1 cellular context compared by ENCODE assay signal in the genomic region with DNA sequence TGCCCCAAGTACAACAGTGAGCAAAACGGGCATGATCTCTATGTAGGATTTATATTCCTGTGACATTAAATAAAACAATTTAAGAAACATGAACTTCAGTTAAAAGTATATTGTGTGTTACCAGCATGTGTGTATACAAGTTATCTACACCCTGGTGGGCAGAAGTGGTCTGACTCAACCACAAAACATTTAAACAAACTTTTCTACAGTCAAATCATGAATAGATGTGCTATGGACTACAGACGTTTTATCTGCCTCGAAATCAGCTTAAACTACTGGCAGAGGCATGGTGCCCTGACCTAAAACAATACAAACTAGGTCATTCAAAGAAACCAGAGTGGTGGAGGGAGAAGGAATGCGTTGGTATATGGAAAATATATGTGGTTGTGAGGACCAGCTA.
A peak's percentile ranks its signal among the peaks of the same experiment; 100 is the strongest.
TF ChIP-seq lines count a peak whose summit lies in the region.

No MANE protein-coding gene starts in this region.

TF ChIP-seq in HEK293, 187 proteins besides CTCF, POLR2A, EP300 and RAD21 (continued from another document):
- 0 out of 2 replicates have a peak, but pooled peaks have one; percentile 35 for TF ChIP-seq ZNF335 (tag by site-specific recombination; conservative IDR thresholded peaks at IDR 0.05)
- no peak for TF ChIP-seq ZNF202 (tag by site-specific recombination; IDR thresholded peaks at IDR 0.05; ENCODE audit: borderline replicate concordance)
- TF ChIP-seq SP2 (tag by site-specific recombination; IDR thresholded peaks at IDR 0.05) = no peak
- TF ChIP-seq ZNF664 (tag by site-specific recombination; IDR thresholded peaks at IDR 0.05) = peak; percentile 54
- 0 out of 2 replicates have a peak, but pooled peaks have one; percentile 13 for TF ChIP-seq ZNF660 (tag by site-specific recombination; IDR thresholded peaks at IDR 0.05)
- peak; percentile 69 for TF ChIP-seq ZBTB20 (tag by site-specific recombination; IDR thresholded peaks at IDR 0.05)
- TF ChIP-seq, protein P1, sequence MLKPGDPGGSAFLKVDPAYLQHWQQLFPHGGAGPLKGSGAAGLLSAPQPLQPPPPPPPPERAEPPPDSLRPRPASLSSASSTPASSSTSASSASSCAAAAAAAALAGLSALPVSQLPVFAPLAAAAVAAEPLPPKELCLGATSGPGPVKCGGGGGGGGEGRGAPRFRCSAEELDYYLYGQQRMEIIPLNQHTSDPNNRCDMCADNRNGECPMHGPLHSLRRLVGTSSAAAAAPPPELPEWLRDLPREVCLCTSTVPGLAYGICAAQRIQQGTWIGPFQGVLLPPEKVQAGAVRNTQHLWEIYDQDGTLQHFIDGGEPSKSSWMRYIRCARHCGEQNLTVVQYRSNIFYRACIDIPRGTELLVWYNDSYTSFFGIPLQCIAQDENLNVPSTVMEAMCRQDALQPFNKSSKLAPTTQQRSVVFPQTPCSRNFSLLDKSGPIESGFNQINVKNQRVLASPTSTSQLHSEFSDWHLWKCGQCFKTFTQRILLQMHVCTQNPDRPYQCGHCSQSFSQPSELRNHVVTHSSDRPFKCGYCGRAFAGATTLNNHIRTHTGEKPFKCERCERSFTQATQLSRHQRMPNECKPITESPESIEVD (tag by site-specific recombination; IDR thresholded peaks at IDR 0.05) = peak; percentile 90
- no peak for TF ChIP-seq ZFP41 (tag by site-specific recombination; IDR thresholded peaks at IDR 0.05; ENCODE audit: borderline replicate concordance)
- TF ChIP-seq ZNF600 (tag by site-specific recombination; IDR thresholded peaks at IDR 0.05) = peak; percentile 80
